10 cellular contexts compared by ENCODE assay signal in genomic region chr1:169024800-169025253, GRCh38.
A peak's percentile ranks its signal among the peaks of the same experiment; 100 is the strongest.
DNase-seq lines count a peak whose midpoint lies in the region; ATAC-seq and FAIRE-seq lines count a peak whose summit lies in the region.
"Had no signal": no experiment of that assay in that cellular context is flagged by ENCODE, and none has a peak within 500 bp of the region (broad histone marks: within the 10 kb centered on the region; RNA-seq: fewer than 3 reads in every experiment).

No MANE protein-coding gene starts in this region.

- DNase-seq in ACHN (peak; percentile 96), GM19239 (ENCODE audit: insufficient read length, low spot score) (peak; percentile 43), HUDEP-2 (lab: John Stamatoyannopoulos, UW; ENCODE audit: unreplicated experiment in 76 of 76) (no peak), NCI-H2171 treated with DMSO at 0.1 percent for 48 hours (lab: John Stamatoyannopoulos, UW) (no peak), putamen (ENCODE audit: low spot score) (no peak)
- no peak for DNase-seq in activated CD4-positive, alpha-beta T cell treated with anti-CD3 and anti-CD28 coated beads, Interleukin-2, amount 50 U/mL, for 1 hour
- DNase-seq: islet precursor cell had no signal

- FAIRE-seq in GM19239 (lab: Jason Lieb, UNC), result peak; percentile 99
- FAIRE-seq: astrocyte had no signal

- ATAC-seq in HG02763 (IDR thresholded peaks at IDR 0.05; ENCODE audit: unreplicated experiment), result peak; percentile 86
- ATAC-seq in HG03521 (IDR thresholded peaks at IDR 0.05; ENCODE audit: unreplicated experiment), result peak; percentile 95

- in situ Hi-C loops in ACHN (cut with HindIII; ENCODE audit: low pct_ligation_motif_present, low pct_unique_long_range_greater_than_20kb, low sequenced_read_pairs), result no loop called here

Comparison
In these comparisons a context has a peak if more than half of its experiments do, and no peak if none do; other contexts are left out.
1. DNase-seq: peak in ACHN (single experiment) and GM19239 (single experiment); none in HUDEP-2 (0 of 76), activated CD4-positive, alpha-beta T cell treated with anti-CD3 and anti-CD28 coated beads, Interleukin-2, amount 50 U/mL, for 1 hour (single experiment), NCI-H2171 treated with DMSO at 0.1 percent for 48 hours (single experiment) and putamen (single experiment).